ENCODE assay signal across 8 cellular contexts in the genomic region with DNA sequence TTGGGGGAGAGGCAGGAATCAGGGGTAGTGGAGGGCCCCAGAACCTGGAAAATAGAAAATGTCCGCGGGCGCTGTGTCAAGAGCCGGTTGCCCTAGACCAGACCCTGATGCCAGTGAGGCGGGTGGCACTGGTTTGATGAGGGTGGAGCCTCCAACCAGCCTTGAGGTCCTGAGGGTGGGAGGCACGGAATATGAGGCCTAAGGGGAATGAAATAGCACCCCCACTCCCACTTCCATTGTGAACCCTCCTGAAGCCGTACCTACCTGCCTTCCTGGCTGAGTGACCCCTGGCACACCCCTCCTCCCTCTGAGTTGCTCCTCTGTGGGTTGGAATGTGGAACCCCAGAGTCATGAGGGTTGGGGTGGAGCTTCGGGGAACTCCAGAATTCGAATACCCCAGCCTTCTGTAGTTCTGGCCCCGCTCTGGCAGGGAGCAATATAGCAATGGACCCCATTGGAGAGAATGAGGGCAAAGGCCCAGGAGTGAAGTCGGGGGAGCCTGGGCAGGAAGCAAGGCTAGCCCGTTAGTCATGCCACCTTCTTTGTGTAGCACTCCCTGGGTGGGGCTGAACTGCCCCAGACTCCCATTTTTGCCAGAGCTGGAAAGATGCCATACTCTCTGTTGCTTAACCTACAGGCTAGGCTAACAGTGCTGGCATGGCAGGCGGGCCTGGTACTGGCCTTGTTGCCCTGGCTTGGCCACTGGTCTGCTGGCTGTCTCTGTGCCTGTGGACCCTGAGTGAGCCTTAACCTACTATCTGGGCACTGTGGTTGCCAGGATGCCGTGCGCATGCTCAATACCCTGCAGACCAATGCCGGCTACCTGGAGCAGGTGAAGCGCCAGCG. TPM values are rescaled to one million over a fixed set of nuclear protein-coding genes. Genes with fewer than 3 reads are reported as not detected.
DNase-seq lines count a peak whose midpoint lies in the region; ATAC-seq and TF ChIP-seq lines count a peak whose summit lies in the region.

No MANE protein-coding gene starts in this region.

- H3K4me1 ChIP-seq in gastroesophageal sphincter (peaks cover 0 to 35% (median 19%) of the 10 kb centered on the region in 3 donors), psoas muscle (peaks cover 24% of the 10 kb centered on the region)

- H3K27me3 Mint-ChIP-seq in activated T-cell treated with anti-CD3 and anti-CD28 coated beads, Interleukin-2, amount 50 U/mL, for 72 hours (ENCODE audit: low read depth) = no peaks in the 10 kb centered on the region

- peaks cover 0 to 9% of the 10 kb centered on the region in 2 donors for H3K36me3 Mint-ChIP-seq in activated T-cell treated with anti-CD3 and anti-CD28 coated beads, Interleukin-2, amount 50 U/mL, for 72 hours (ENCODE audit: insufficient read depth in 2 of 2)

- intact Hi-C loops in psoas muscle (cut with DNase I) = loop anchor here (5.0 kb wide), 2 partner anchors 64 to 69 kb away; no protein-coding TSS in a partner anchor

- H3K4me1 Mint-ChIP-seq in activated T-cell treated with anti-CD3 and anti-CD28 coated beads, Interleukin-2, amount 50 U/mL, for 72 hours (ENCODE audit: low read depth) = peaks cover 22% of the 10 kb centered on the region

- WGBS in gastroesophageal sphincter (ENCODE audit: low coverage in 1 of 2), 2 donors = 15 to 22% methylated on average over 7 to 8 of the region's 18 CpGs
- WGBS in psoas muscle, 3 donors = 40 to 44% (median 40%) methylated on average over 18 of the region's 18 CpGs

- peak overlapping the region; percentile 96 to 99 for H3K4me3 Mint-ChIP-seq in activated T-cell treated with anti-CD3 and anti-CD28 coated beads, Interleukin-2, amount 50 U/mL, for 72 hours

- H3K36me3 ChIP-seq in gastroesophageal sphincter (peaks cover 0 to 37% of the 10 kb centered on the region in 2 donors), psoas muscle (ENCODE audit: insufficient read depth in 1 of 2, low read depth in 1 of 2) (peaks cover 0 to 44% of the 10 kb centered on the region in 2 donors)

- H3K4me3 ChIP-seq in gastroesophageal sphincter (peak overlapping the region; percentile 63 to 74), psoas muscle (peak overlapping the region; percentile 80)

- TF ChIP-seq CTCF in gastroesophageal sphincter (IDR thresholded peaks at IDR 0.05) = no peak
- TF ChIP-seq CTCF in psoas muscle (IDR thresholded peaks at IDR 0.05) = no peak

- DNase-seq in COLO668 (lab: John Stamatoyannopoulos, UW; ENCODE audit: unreplicated experiment) (peak; percentile 32), HT-29 (ENCODE audit: low spot score) (peak; percentile 81), psoas muscle (peak in 1 of 2 donors; percentile 83), KBM-7 (no peak), iPS-NIHi11 (ENCODE audit: low spot score) (no peak)
- peak in 1 of 2 donors; percentile 30 for DNase-seq in activated T-cell treated with anti-CD3 and anti-CD28 coated beads, Interleukin-2, amount 50 U/mL, for 72 hours
- DNase-seq in stimulated activated naive CD4-positive, alpha-beta T cell treated with Interleukin-2 at 50 U/mL for 16 hours (lab: John Stamatoyannopoulos, UW) = no peak

- H3K27ac ChIP-seq in gastroesophageal sphincter (peak overlapping the region; percentile 76 to 97 (median 92)), psoas muscle (peak overlapping the region; percentile 95)

- no peaks in the 10 kb centered on the region for H3K9me3 Mint-ChIP-seq in activated T-cell treated with anti-CD3 and anti-CD28 coated beads, Interleukin-2, amount 50 U/mL, for 72 hours

- H3K27me3 ChIP-seq in gastroesophageal sphincter = no peaks in the 10 kb centered on the region
- no peaks in the 10 kb centered on the region for H3K27me3 ChIP-seq in psoas muscle (ENCODE audit: insufficient read depth in 3 of 3, low read length in 2 of 3)

- H3K9me3 ChIP-seq in gastroesophageal sphincter (no peaks in the 10 kb centered on the region), psoas muscle (no peaks in the 10 kb centered on the region)

- no peak for TF ChIP-seq POLR2A in gastroesophageal sphincter (IDR thresholded peaks at IDR 0.05)

- H3K27ac Mint-ChIP-seq in activated T-cell treated with anti-CD3 and anti-CD28 coated beads, Interleukin-2, amount 50 U/mL, for 72 hours = peak overlapping the region; percentile 95

- in situ Hi-C loops in KBM-7 (cut with MboI; ENCODE audit: low pct_unique_long_range_greater_than_20kb, low sequenced_read_pairs) = no loop called here

- no peak for TF ChIP-seq EP300 in gastroesophageal sphincter (IDR thresholded peaks at IDR 0.05)

- no peak for ATAC-seq in activated T-cell treated with anti-CD3 and anti-CD28 coated beads, Interleukin-2, amount 50 U/mL, for 72 hours (replicated peaks in 1 of 2)
- ATAC-seq in gastroesophageal sphincter (no peak), psoas muscle (peak; percentile 9 to 67 (median 52))

RNA-seq across cellular contexts. Expression of gene FPGS, which starts 1.0 kb away (rescaled TPM):
- total RNA-seq in HT-29 (2014; rRNA removed; shearing (Covaris generic)) = 180 and 200 TPM in 2 replicates
- 10 to 100 TPM; 53.4 to 57.6 TPM for total RNA-seq in activated T-cell treated with anti-CD3 and anti-CD28 coated beads, Interleukin-2, amount 50 U/mL, for 72 hours
- total RNA-seq in gastroesophageal sphincter (10 to 100 TPM; 42.5 to 91.4 (median 63.2) TPM), psoas muscle (10 to 100 TPM; 39.7 to 61.9 (median 45.8) TPM)
- 10 to 100 TPM; 21.9 to 32.3 (median 29.8) TPM for polyA plus RNA-seq in psoas muscle

RNA-seq across cellular contexts. Expression of gene CDK9, which starts 17.9 kb away (rescaled TPM):
- 42.6 and 45.4 TPM in 2 replicates for total RNA-seq in HT-29 (2014; rRNA removed; shearing (Covaris generic))
- 100 to 1,000 TPM in 1 of 2 donors, 10 to 100 TPM in 1; 99.4 to 105 TPM for total RNA-seq in activated T-cell treated with anti-CD3 and anti-CD28 coated beads, Interleukin-2, amount 50 U/mL, for 72 hours
- total RNA-seq in gastroesophageal sphincter (10 to 100 TPM; 81.8 to 92.8 (median 86.5) TPM), psoas muscle (10 to 100 TPM; 26.5 to 46.1 (median 42.9) TPM)
- polyA plus RNA-seq in psoas muscle = 10 to 100 TPM; 29.7 to 39.3 (median 31.5) TPM

RNA-seq across cellular contexts. Expression of gene SH2D3C, which starts 25.3 kb away (rescaled TPM):
- total RNA-seq in HT-29 (2014; rRNA removed; shearing (Covaris generic)) = not detected in 2 replicates
- total RNA-seq in activated T-cell treated with anti-CD3 and anti-CD28 coated beads, Interleukin-2, amount 50 U/mL, for 72 hours = 10 to 100 TPM; 59.5 to 65.8 TPM
- total RNA-seq in gastroesophageal sphincter (10 to 100 TPM in 1 of 4 donors, 1 to 10 TPM in 3; 6.1 to 12.1 (median 8.5) TPM), psoas muscle (10 to 100 TPM in 2 of 4 donors, 1 to 10 TPM in 2; 8.3 to 12.0 (median 10.3) TPM)
- polyA plus RNA-seq in psoas muscle = 10 to 100 TPM in 1 of 3 donors, 1 to 10 TPM in 2; 5.3 to 10.0 (median 8.4) TPM

RNA-seq across cellular contexts. Expression of gene ENG, which starts 50.7 kb away (rescaled TPM):
- total RNA-seq in HT-29 (2014; rRNA removed; shearing (Covaris generic)) = 6.1 and 6.4 TPM in 2 replicates
- total RNA-seq in activated T-cell treated with anti-CD3 and anti-CD28 coated beads, Interleukin-2, amount 50 U/mL, for 72 hours = 10 to 100 TPM; 11.1 to 14.4 TPM
- 10 to 100 TPM; 21.3 to 76.5 (median 48.0) TPM for total RNA-seq in gastroesophageal sphincter
- total RNA-seq in psoas muscle = 10 to 100 TPM; 31.7 to 80.4 (median 54.3) TPM
- polyA plus RNA-seq in psoas muscle = 10 to 100 TPM; 22.1 to 78.1 (median 28.6) TPM

Comparison
In these comparisons a context has a peak if more than half of its experiments do, and no peak if none do; other contexts are left out.
1. DNase-seq: peak in COLO668 (single experiment) and HT-29 (single experiment); none in KBM-7 (single experiment), stimulated activated naive CD4-positive, alpha-beta T cell treated with Interleukin-2 at 50 U/mL for 16 hours (single experiment) and iPS-NIHi11 (single experiment).
2. ATAC-seq: peak in psoas muscle (4 of 4); none in activated T-cell treated with anti-CD3 and anti-CD28 coated beads, Interleukin-2, amount 50 U/mL, for 72 hours (0 of 2) and gastroesophageal sphincter (single experiment).
3. RNA of gene SH2D3C, which starts 25.3 kb away (total RNA-seq): 59.5 to 65.8 TPM in activated T-cell treated with anti-CD3 and anti-CD28 coated beads, Interleukin-2, amount 50 U/mL, for 72 hours; 8.3 to 12.0 TPM in psoas muscle, 6.1 to 12.1 TPM in gastroesophageal sphincter and not detected in HT-29; every median in the first group is over 4 times any median in the second.